ENCODE assay signal across 7 cellular contexts in the genomic region with DNA sequence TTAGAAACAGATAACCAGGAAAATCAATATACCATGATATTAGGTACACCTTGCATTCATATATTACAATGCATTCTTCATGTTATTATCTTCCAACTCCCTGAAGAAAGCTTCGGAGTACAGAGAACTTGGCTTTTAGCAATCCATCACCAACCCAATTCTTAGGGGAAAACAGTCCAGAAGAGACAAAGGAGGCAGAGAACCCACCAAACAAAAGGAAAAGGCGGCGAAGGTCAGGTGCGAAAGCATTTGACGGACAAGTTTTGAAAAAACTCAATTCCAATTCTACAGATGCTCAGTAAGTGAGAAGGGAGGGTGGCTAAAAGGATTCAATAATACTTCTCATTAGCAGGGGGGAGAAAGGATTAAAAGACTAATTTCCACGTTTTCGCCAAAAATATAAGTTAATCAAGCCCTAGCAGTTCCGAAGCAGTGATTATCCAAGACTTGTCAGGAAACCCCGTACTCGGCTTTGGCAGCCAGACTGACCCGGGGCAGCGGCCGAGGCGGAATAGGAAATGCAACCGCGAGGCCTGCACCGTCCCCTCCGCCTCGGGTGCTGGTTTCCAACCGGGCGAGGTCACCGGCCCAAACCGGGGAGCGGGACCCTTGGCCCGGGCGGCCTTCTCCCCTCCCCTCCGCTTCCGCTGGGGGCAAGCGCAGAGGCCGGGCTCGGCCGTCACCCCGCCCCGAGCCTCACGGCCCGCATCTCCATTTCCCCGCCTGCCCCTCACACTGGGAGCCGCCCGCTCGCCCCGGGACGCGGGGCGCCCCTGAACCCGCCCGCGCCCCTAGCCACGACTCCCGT. TPM values are rescaled to one million over a fixed set of nuclear protein-coding genes. Genes with fewer than 3 reads are reported as not detected.
A peak's percentile ranks its signal among the peaks of the same experiment; 100 is the strongest.
DNase-seq lines count a peak whose midpoint lies in the region; ATAC-seq and TF ChIP-seq lines count a peak whose summit lies in the region.

No MANE protein-coding gene starts in this region.

- no peaks in the 10 kb centered on the region for H3K9me3 ChIP-seq in thoracic aorta

- no peaks in the 10 kb centered on the region for H3K27me3 ChIP-seq in thoracic aorta (replicated peaks; ENCODE audit: insufficient read depth)

- peaks cover 24% of the 10 kb centered on the region for H3K36me3 Mint-ChIP-seq in nephron progenitor cell (ENCODE audit: low read depth)

- DNase-seq in NCI-H526 treated with DMSO at 0.1 percent for 48 hours (lab: John Stamatoyannopoulos, UW) = peak; percentile 4
- peak; percentile 13 to 32 for DNase-seq in activated T-helper 1 cell treated with anti-CD3 and anti-CD28 coated beads, Interleukin-2, amount 50 U/mL, for 16 hours (ENCODE audit: low read depth in 1 of 2, low spot score in 1 of 2)
- no peak for DNase-seq in fibroblast of pulmonary artery (ENCODE audit: low read depth)
- DNase-seq in nephron progenitor cell = peak; percentile 59
- no peak for DNase-seq in thoracic aorta (ENCODE audit: low spot score)

- H3K36me3 ChIP-seq in thoracic aorta = no peaks in the 10 kb centered on the region

- H3K9me3 Mint-ChIP-seq in nephron progenitor cell = no peaks in the 10 kb centered on the region

- peak overlapping the region; percentile 97 for H3K4me3 Mint-ChIP-seq in nephron progenitor cell

- peak overlapping the region; percentile 95 for H3K27ac Mint-ChIP-seq in nephron progenitor cell

- peaks cover 39 to 59% of the 10 kb centered on the region in 2 donors for H3K4me1 ChIP-seq in thoracic aorta (ENCODE audit: control insufficient read depth in 1 of 2, low read depth in 2 of 2)

- H3K4me3 ChIP-seq in fibroblast of pulmonary artery (replicated peaks; ENCODE audit: low read depth, low read length) = peak overlapping the region; percentile 92
- H3K4me3 ChIP-seq in thoracic aorta = peak overlapping the region; percentile 99

- ATAC-seq in GM18498 (IDR thresholded peaks at IDR 0.05; ENCODE audit: unreplicated experiment) = peak; percentile 32
- peak; percentile 13 for ATAC-seq in HG02623 (IDR thresholded peaks at IDR 0.05; ENCODE audit: unreplicated experiment)
- peak; percentile 5 for ATAC-seq in thoracic aorta (ENCODE audit: insufficient number of reproducible peaks, low FRiP score, low read depth)

- H3K4me1 Mint-ChIP-seq in nephron progenitor cell = peaks cover 49% of the 10 kb centered on the region

- H3K27ac ChIP-seq in thoracic aorta = peak overlapping the region; percentile 99

- TF ChIP-seq CTCF in fibroblast of pulmonary artery (IDR thresholded peaks at IDR 0.05; ENCODE audit: low read length, missing control alignments) (no peak), nephron progenitor cell (IDR thresholded peaks at IDR 0.05) (no peak), thoracic aorta (IDR thresholded peaks at IDR 0.05) (peak; percentile 15)

- H3K27me3 Mint-ChIP-seq in nephron progenitor cell (ENCODE audit: low read depth, poor library complexity) = peaks cover 3% of the 10 kb centered on the region

RNA-seq across cellular contexts. Expression of gene GDI2, which starts 0.7 kb away (rescaled TPM):
- total RNA-seq in thoracic aorta = 100 to 1,000 TPM; 141 to 209 TPM

Comparison
In these comparisons a context has a peak if more than half of its experiments do, and no peak if none do; other contexts are left out.
1. DNase-seq: peak in NCI-H526 treated with DMSO at 0.1 percent for 48 hours (single experiment), activated T-helper 1 cell treated with anti-CD3 and anti-CD28 coated beads, Interleukin-2, amount 50 U/mL, for 16 hours (2 of 2) and nephron progenitor cell (single experiment); none in fibroblast of pulmonary artery (single experiment) and thoracic aorta (single experiment).
2. Peak in every context shown above with its lines, with median percentiles within 50 percentile points of each other: ATAC-seq.